8 cellular contexts compared by ENCODE assay signal in the genomic region with DNA sequence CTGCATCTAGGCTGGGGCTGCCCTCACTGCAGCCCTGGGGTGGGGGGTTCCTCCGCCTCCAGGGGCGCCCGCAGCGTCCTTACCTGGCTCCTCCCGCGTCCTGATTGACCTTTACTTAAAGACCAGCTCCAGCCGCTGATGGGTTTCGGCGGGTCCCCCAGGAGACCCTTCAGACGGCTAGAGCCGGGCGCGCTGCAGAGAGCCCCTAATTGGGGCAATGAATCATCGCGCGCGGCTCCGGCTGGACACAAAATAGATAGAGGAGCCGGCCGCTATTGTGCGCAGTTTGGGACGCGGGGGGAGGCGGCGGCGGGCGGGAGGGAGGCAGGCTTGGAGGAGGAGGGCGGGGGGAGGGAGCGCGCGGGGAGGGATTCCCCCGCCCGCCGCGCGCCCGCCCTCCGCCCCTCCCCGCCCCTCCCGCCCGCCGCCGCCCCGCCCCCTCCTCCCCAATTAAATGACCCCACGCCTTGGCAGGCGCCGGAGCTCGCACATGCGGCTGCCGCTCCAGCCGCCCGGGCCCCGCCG. TPM values are rescaled to one million over a fixed set of nuclear protein-coding genes. Genes with fewer than 3 reads are reported as not detected.
DNase-seq lines count a peak whose midpoint lies in the region; ATAC-seq, FAIRE-seq and TF ChIP-seq lines count a peak whose summit lies in the region.

No MANE protein-coding gene starts in this region.

- FAIRE-seq in GM12891 (lab: Jason Lieb, UNC): no peak

- no peaks in the 10 kb centered on the region for H3K36me3 ChIP-seq in adrenal gland (replicated peaks in 1 of 2)
- H3K36me3 ChIP-seq in thyroid gland: no peaks in the 10 kb centered on the region

- intact Hi-C loops in adrenal gland (cut with DNase I): no loop called here
- intact Hi-C loops in thyroid gland (cut with DNase I): no loop called here

- DNase-seq in A172 (ENCODE audit: low spot score): peak; percentile 29
- peak; percentile 68 for DNase-seq in GM12891 (ENCODE audit: insufficient read length, low spot score)
- DNase-seq in adrenal gland: peak; percentile 72 to 88 (median 80)
- peak; percentile 55 for DNase-seq in iris pigment epithelial cell (ENCODE audit: low read depth)
- peak; percentile 55 to 59 for DNase-seq in thyroid gland
- no peak for DNase-seq in NAMALWA (ENCODE audit: low spot score)
- DNase-seq in HT-29 (ENCODE audit: low spot score): no peak

- TF ChIP-seq CTCF in adrenal gland (IDR thresholded peaks at IDR 0.05): no peak
- TF ChIP-seq CTCF in thyroid gland (IDR thresholded peaks at IDR 0.05): no peak

- TF ChIP-seq POLR2A in GM12891 (IDR thresholded peaks at IDR 0.05; ENCODE audit: low read depth, low read length) (no peak), adrenal gland (IDR thresholded peaks at IDR 0.05) (no peak), thyroid gland (IDR thresholded peaks at IDR 0.05) (no peak)

- H3K27ac ChIP-seq in adrenal gland: peak overlapping the region in 2 of 5 donors; percentile 47 to 78
- no peak overlapping the region for H3K27ac ChIP-seq in thyroid gland

- H3K4me1 ChIP-seq in adrenal gland (replicated peaks in 1 of 2) (peaks cover 41 to 65% of the 10 kb centered on the region in 2 donors), thyroid gland (peaks cover 10 to 48% of the 10 kb centered on the region in 2 donors)

- 5 to 23% (median 10%) methylated on average over 4 to 33 of the region's 54 CpGs for WGBS in adrenal gland, 4 donors
- WGBS in thyroid gland, 2 donors: 27% methylated on average over 3 of the region's 54 CpGs; no CpG with 5 or more reads in 1 of the 2 donors

- no peak for ATAC-seq in HG02938 (IDR thresholded peaks at IDR 0.05; ENCODE audit: unreplicated experiment)

- no peaks in the 10 kb centered on the region for H3K27me3 ChIP-seq in adrenal gland
- no peaks in the 10 kb centered on the region for H3K27me3 ChIP-seq in thyroid gland

- H3K9me3 ChIP-seq in adrenal gland (replicated peaks in 1 of 3) (no peaks in the 10 kb centered on the region), thyroid gland (no peaks in the 10 kb centered on the region)

- H3K4me3 ChIP-seq in adrenal gland (peak overlapping the region in 1 of 4 donors; percentile 34), thyroid gland (replicated peaks in 1 of 3) (peak overlapping the region in 1 of 3 donors; percentile 21)

TF ChIP-seq in GM12891, 5 proteins besides CTCF, POLR2A, EP300 and RAD21:
- TF ChIP-seq POLR2AphosphoS5 (IDR thresholded peaks at IDR 0.05; ENCODE audit: low read depth, low read length): no peak
- TF ChIP-seq SPI1 (IDR thresholded peaks at IDR 0.05; ENCODE audit: low read depth, low read length): no peak
- no peak for TF ChIP-seq TAF1 (IDR thresholded peaks at IDR 0.05; ENCODE audit: low read depth, low read length)
- TF ChIP-seq POU2F2 (IDR thresholded peaks at IDR 0.05; ENCODE audit: low read depth, low read length): no peak
- TF ChIP-seq PAX5 (IDR thresholded peaks at IDR 0.05; ENCODE audit: insufficient read depth, low read length, severe bottlenecking): no peak

RNA-seq across cellular contexts. Expression of a gene that starts 56.5 kb away (rescaled TPM):
- total RNA-seq in A172 (2014; rRNA removed; shearing (Covaris generic)): 1.2 TPM in 1 of 2 replicates, not detected in the other
- 0.21 TPM for polyA plus RNA-seq in GM12891 (2012; ENCODE audit: low read depth, missing spikeins)
- total RNA-seq in adrenal gland (1 to 10 TPM in 1 of 8 donors, under 1 TPM in 3, not detected in 4; 0.30 to 1.2 (median 0.47) TPM), thyroid gland (not detected)
- 1 to 10 TPM in 2 of 3 donors, under 1 TPM in 1; 0.91 to 2.6 (median 1.7) TPM for polyA plus RNA-seq in adrenal gland
- not detected in 2 replicates for total RNA-seq in HT-29 (2014; rRNA removed; shearing (Covaris generic))

Comparison
In these comparisons a context has a peak if more than half of its experiments do, and no peak if none do; other contexts are left out.
1. DNase-seq: peak in A172 (single experiment), GM12891 (single experiment), adrenal gland (7 of 7), iris pigment epithelial cell (single experiment) and thyroid gland (2 of 2); none in NAMALWA (single experiment) and HT-29 (single experiment).